ENCODE assay signal across 28 cellular contexts in the genomic region with DNA sequence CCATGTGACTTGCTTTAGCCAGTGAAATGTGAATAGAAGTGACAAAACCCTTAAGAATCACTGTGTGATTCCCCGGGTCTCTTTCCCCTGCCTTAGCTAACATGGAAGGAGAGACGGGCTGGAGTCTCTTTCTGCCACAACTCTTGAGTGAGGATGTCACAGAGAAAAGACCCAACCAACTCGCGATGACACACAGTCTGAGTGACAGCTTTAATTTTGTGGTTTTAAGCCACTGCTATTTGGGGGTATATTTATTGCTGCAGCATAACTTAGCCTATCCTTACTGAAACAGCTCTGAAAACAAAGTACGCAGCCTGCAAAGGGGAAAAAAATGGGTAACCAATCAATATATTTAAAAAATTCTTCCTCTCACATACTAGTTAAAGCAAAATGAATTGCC.
"Had no signal": no experiment of that assay in that cellular context is flagged by ENCODE, and none has a peak within 500 bp of the region (broad histone marks: within the 10 kb centered on the region; RNA-seq: fewer than 3 reads in every experiment).

No MANE protein-coding gene starts in this region.

- H3K27me3 Mint-ChIP-seq: stimulated activated memory B cell treated with anti-CD40 and anti-IgM and Interleukin-4, amounts not matched to agents 10 μg/mL and 1 μg/mL and 100 μg/mL, for 72 hours; stimulated activated naive B cell treated with anti-CD40 and anti-IgM and Interleukin-4, amounts not matched to agents 10 μg/mL and 1 μg/mL and 100 μg/mL, for 72 hours; stimulated activated naive CD8-positive, alpha-beta T cell treated with anti-CD3 and anti-CD28 coated beads, Interleukin-15, amount 100 ng/mL, for 72 hours; stimulated activated naive CD8-positive, alpha-beta T cell treated with anti-CD3 and anti-CD28 coated beads, Interleukin-15, Interleukin-2, amounts not matched to agents 100 ng/mL and 50 ng/mL, for 24 hours had no signal

- H3K27ac ChIP-seq: stomach, suprapubic skin, testis, thoracic aorta, thyroid gland, tibial artery, tibial nerve, transverse colon, upper lobe of left lung, upper lobe of right lung, uterus, vagina had no signal

- H3K4me3 ChIP-seq: stomach, suprapubic skin, testis, thoracic aorta, thyroid gland, tibial artery, tibial nerve, transverse colon, upper lobe of left lung, upper lobe of right lung, uterus, vagina had no signal

- FAIRE-seq: urothelium cell line had no signal

- ATAC-seq: stimulated activated effector memory CD8-positive, alpha-beta T cell treated with anti-CD3 and anti-CD28 coated beads, Interleukin-12 subunit alpha, Interleukin-12 subunit beta, amount 100 ng/mL, for 72 hours; stimulated activated memory B cell treated with anti-CD40 and anti-IgM and Interleukin-4, amounts not matched to agents 10 μg/mL and 1 μg/mL and 100 μg/mL, for 72 hours; stimulated activated naive B cell treated with anti-CD40 and anti-IgM and Interleukin-4, amounts not matched to agents 10 μg/mL and 1 μg/mL and 100 μg/mL, for 72 hours; stimulated activated naive CD8-positive, alpha-beta T cell treated with anti-CD3 and anti-CD28 coated beads, Interleukin-15, amount 100 ng/mL, for 72 hours; stimulated activated naive CD8-positive, alpha-beta T cell treated with anti-CD3 and anti-CD28 coated beads, Interleukin-15, Interleukin-2, amounts not matched to agents 100 U/mL and 50 U/mL, for 24 hours; upper lobe of right lung had no signal

- DNase-seq: stimulated activated CD4-positive, alpha-beta T cell treated with anti-CD3 and anti-CD28 coated beads, Interleukin-2, amount 100 ng/mL, for 48 hours; stimulated activated CD4-positive, alpha-beta T cell treated with anti-CD3 and anti-CD28 coated beads, Interleukin-4, amount 100 ng/mL, for 1 hour; stimulated activated CD4-positive, alpha-beta T cell treated with anti-CD3 and anti-CD28 coated beads, Interleukin-4, amount 100 ng/mL, for 24 hours; stimulated activated CD4-positive, alpha-beta T cell treated with anti-CD3 and anti-CD28 coated beads, Interleukin-4, amount 100 ng/mL, for 4 hours; stimulated activated CD8-positive, alpha-beta memory T cell treated with anti-CD3 and anti-CD28 coated beads, Interleukin-4, amount 100 ng/mL, for 48 hours; stimulated activated naive B cell treated with anti-CD40 and anti-IgM and Interleukin-4, amounts not matched to agents 10 μg/mL and 1 μg/mL and 100 μg/mL, for 72 hours; stimulated activated naive CD4-positive, alpha-beta T cell; stimulated activated naive CD4-positive, alpha-beta T cell treated with Interleukin-2 at 50 U/mL for 16 hours; stimulated activated naive CD8-positive, alpha-beta T cell treated with anti-CD3 and anti-CD28 coated beads, Interleukin-15, amount 100 ng/mL, for 72 hours; stimulated activated naive CD8-positive, alpha-beta T cell treated with anti-CD3 and anti-CD28 coated beads, Interleukin-15, Interleukin-2, amounts not matched to agents 100 U/mL and 50 U/mL, for 24 hours; stomach; substantia nigra; testis; thyroid gland; tibial artery; transverse colon; trophoblast cell; upper lobe of left lung; upper lobe of right lung; uterus had no signal

- H3K36me3 Mint-ChIP-seq: stimulated activated effector memory CD8-positive, alpha-beta T cell treated with anti-CD3 and anti-CD28 coated beads, Interleukin-12 subunit alpha, Interleukin-12 subunit beta, amount 100 ng/mL, for 72 hours; stimulated activated memory B cell treated with anti-CD40 and anti-IgM and Interleukin-4, amounts not matched to agents 10 μg/mL and 1 μg/mL and 100 μg/mL, for 72 hours; stimulated activated naive B cell treated with anti-CD40 and anti-IgM and Interleukin-4, amounts not matched to agents 10 μg/mL and 1 μg/mL and 100 μg/mL, for 72 hours had no signal

- H3K9me3 ChIP-seq: stomach, suprapubic skin, testis, thoracic aorta, thyroid gland, tibial artery, upper lobe of right lung, uterus, vagina had no signal

- H3K36me3 ChIP-seq: stomach, suprapubic skin, thoracic aorta, thyroid gland, tibial artery, tibial nerve, transverse colon, upper lobe of left lung, upper lobe of right lung, uterus, vagina had no signal

- H3K27ac Mint-ChIP-seq: stimulated activated effector memory CD8-positive, alpha-beta T cell treated with anti-CD3 and anti-CD28 coated beads, Interleukin-12 subunit alpha, Interleukin-12 subunit beta, amount 100 ng/mL, for 72 hours; stimulated activated memory B cell treated with anti-CD40 and anti-IgM and Interleukin-4, amounts not matched to agents 10 μg/mL and 1 μg/mL and 100 μg/mL, for 72 hours; stimulated activated naive B cell treated with anti-CD40 and anti-IgM and Interleukin-4, amounts not matched to agents 10 μg/mL and 1 μg/mL and 100 μg/mL, for 72 hours; stimulated activated naive CD8-positive, alpha-beta T cell treated with anti-CD3 and anti-CD28 coated beads, Interleukin-15, amount 100 ng/mL, for 72 hours; stimulated activated naive CD8-positive, alpha-beta T cell treated with anti-CD3 and anti-CD28 coated beads, Interleukin-15, Interleukin-2, amounts not matched to agents 100 ng/mL and 50 ng/mL, for 24 hours had no signal

- H3K27me3 ChIP-seq: stomach, suprapubic skin, testis, thyroid gland, tibial artery, tibial nerve, transverse colon, upper lobe of left lung, upper lobe of right lung, uterus, vagina had no signal

- H3K4me3 Mint-ChIP-seq: stimulated activated effector memory CD8-positive, alpha-beta T cell treated with anti-CD3 and anti-CD28 coated beads, Interleukin-12 subunit alpha, Interleukin-12 subunit beta, amount 100 ng/mL, for 72 hours; stimulated activated memory B cell treated with anti-CD40 and anti-IgM and Interleukin-4, amounts not matched to agents 10 μg/mL and 1 μg/mL and 100 μg/mL, for 72 hours; stimulated activated naive B cell treated with anti-CD40 and anti-IgM and Interleukin-4, amounts not matched to agents 10 μg/mL and 1 μg/mL and 100 μg/mL, for 72 hours; stimulated activated naive CD8-positive, alpha-beta T cell treated with anti-CD3 and anti-CD28 coated beads, Interleukin-15, amount 100 ng/mL, for 72 hours; stimulated activated naive CD8-positive, alpha-beta T cell treated with anti-CD3 and anti-CD28 coated beads, Interleukin-15, Interleukin-2, amounts not matched to agents 100 ng/mL and 50 ng/mL, for 24 hours had no signal

- H3K4me1 Mint-ChIP-seq: stimulated activated effector memory CD8-positive, alpha-beta T cell treated with anti-CD3 and anti-CD28 coated beads, Interleukin-12 subunit alpha, Interleukin-12 subunit beta, amount 100 ng/mL, for 72 hours; stimulated activated memory B cell treated with anti-CD40 and anti-IgM and Interleukin-4, amounts not matched to agents 10 μg/mL and 1 μg/mL and 100 μg/mL, for 72 hours; stimulated activated naive B cell treated with anti-CD40 and anti-IgM and Interleukin-4, amounts not matched to agents 10 μg/mL and 1 μg/mL and 100 μg/mL, for 72 hours; stimulated activated naive CD8-positive, alpha-beta T cell treated with anti-CD3 and anti-CD28 coated beads, Interleukin-15, amount 100 ng/mL, for 72 hours had no signal

- H3K4me1 ChIP-seq: stomach, suprapubic skin, testis, thyroid gland, tibial artery, tibial nerve, transverse colon, upper lobe of left lung, upper lobe of right lung, uterus, vagina had no signal
